Comparison of ENCODE assay signal across 23 cellular contexts in the genomic region with DNA sequence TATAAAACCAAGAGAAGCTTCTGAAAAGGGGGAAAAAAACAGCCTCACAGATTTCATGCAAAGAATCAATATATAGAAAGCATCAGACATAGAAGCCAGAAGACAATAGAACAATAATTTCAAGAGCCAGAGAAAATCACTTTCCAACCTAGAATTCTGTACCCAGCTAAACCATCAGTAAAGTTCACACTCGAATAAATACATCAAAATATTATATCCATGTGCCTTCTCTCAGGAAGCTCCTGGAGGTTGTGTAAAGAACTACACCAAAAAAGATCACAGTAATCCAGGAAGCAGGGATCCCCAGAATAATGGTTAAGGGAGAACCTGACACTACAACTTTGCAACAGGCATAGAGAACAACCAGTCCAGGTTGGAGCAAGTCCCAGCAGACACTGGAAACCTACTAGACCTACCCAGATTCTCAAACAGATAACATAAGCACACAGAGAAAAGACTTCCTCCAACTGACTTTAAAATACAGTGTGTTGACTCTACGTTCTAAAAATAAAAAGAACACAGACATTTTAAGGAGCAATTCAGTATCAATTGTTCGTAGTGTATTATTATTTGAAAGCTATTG.
A peak's percentile ranks its signal among the peaks of the same experiment; 100 is the strongest.
DNase-seq lines count a peak whose midpoint lies in the region; ATAC-seq, FAIRE-seq and TF ChIP-seq lines count a peak whose summit lies in the region.
"Had no signal": no experiment of that assay in that cellular context is flagged by ENCODE, and none has a peak within 500 bp of the region (broad histone marks: within the 10 kb centered on the region; RNA-seq: fewer than 3 reads in every experiment).

No MANE protein-coding gene starts in this region.

- no peaks in the 10 kb centered on the region for H3K9me1 ChIP-seq in keratinocyte (ENCODE audit: control insufficient read depth, extremely low read depth, insufficient read depth, low read length)

- CTCF ChIA-PET in HCT116 (lab: Charles Lee) (interaction anchor here (0.8 kb wide), 1 partner anchor 9 kb away, joined by 3 read pairs; no protein-coding TSS in a partner anchor), WTC11 (lab: Charles Lee) (interaction anchor here (1.0 to 1.4 kb wide), 4 partner anchors 16 to 91 kb away, joined by 3 to 5 read pairs (median 4); no protein-coding TSS in a partner anchor)
- CTCF ChIA-PET in activated CD4-positive, alpha-beta memory T cell treated with anti-CD3 and anti-CD28 coated beads for 36 hours (lab: Charles Lee) = no interaction called here

- H2AFZ ChIP-seq in HCT116 (ENCODE audit: low read depth, low read length, poor library complexity, severe bottlenecking) (no peak overlapping the region), keratinocyte (ENCODE audit: control insufficient read depth, low read length) (no peak overlapping the region)

- H3K36me3 Mint-ChIP-seq in WTC11 = no peaks in the 10 kb centered on the region
- no peaks in the 10 kb centered on the region for H3K36me3 Mint-ChIP-seq in activated CD4-positive, alpha-beta memory T cell treated with anti-CD3 and anti-CD28 coated beads for 36 hours
- H3K36me3 Mint-ChIP-seq: immature natural killer cell; natural killer cell treated with Interleukin-12 subunit alpha and Interleukin-12 subunit beta and Interleukin-15 and Interleukin-18, amount 100 ng/mL, for 72 hours had no signal

- no peak for TF ChIP-seq POLR2A in HCT116 (IDR thresholded peaks at IDR 0.05; ENCODE audit: borderline replicate concordance, extremely low read depth, insufficient read depth, insufficient read length)

- TF ChIP-seq RAD21 in HCT116 (IDR thresholded peaks at IDR 0.05; ENCODE audit: low read depth) = no peak

- peaks cover 6% of the 10 kb centered on the region for H3K4me1 Mint-ChIP-seq in WTC11
- no peaks in the 10 kb centered on the region for H3K4me1 Mint-ChIP-seq in activated CD4-positive, alpha-beta memory T cell treated with anti-CD3 and anti-CD28 coated beads for 36 hours (ENCODE audit: low read depth)
- H3K4me1 Mint-ChIP-seq: immature natural killer cell had no signal

- POLR2A ChIA-PET in HCT116 (lab: Charles Lee) (no interaction called here), WTC11 (lab: Charles Lee) (no interaction called here)
- POLR2A ChIA-PET in activated CD4-positive, alpha-beta memory T cell treated with anti-CD3 and anti-CD28 coated beads for 36 hours (lab: Charles Lee) = no interaction called here

- TF ChIP-seq CTCF in HCT116 (IDR thresholded peaks at IDR 0.05 in 2 of 3, conservative IDR thresholded peaks at IDR 0.05 in 1 of 3; ENCODE audit: borderline replicate concordance in 1 of 3, insufficient read depth in 1 of 3, low read depth in 2 of 3, low read length in 2 of 3) (peak in 1 of 3 experiments; percentile 22; a peak in 1 of 6 replicates), WTC11 (IDR thresholded peaks at IDR 0.05) (no peak), keratinocyte (optimal IDR thresholded peaks at IDR 0.05 in 1 of 3, IDR thresholded peaks at IDR 0.05 in 1 of 3, conservative IDR thresholded peaks at IDR 0.05 in 1 of 3; ENCODE audit: extremely low read depth in 1 of 3, insufficient read depth in 2 of 3, low read length in 3 of 3) (peak in 2 of 3 experiments; percentile 17 to 26)

- BruUV-seq in HCT116 (replicated peaks; lab: Mats Ljungman, UMichigan) = no TSS peak

- no peaks in the 10 kb centered on the region for H3K36me3 ChIP-seq in HCT116 (ENCODE audit: control insufficient read depth in 1 of 2, insufficient read depth in 2 of 2, low read length in 2 of 2)
- H3K36me3 ChIP-seq in keratinocyte (ENCODE audit: control insufficient read depth in 2 of 2, extremely low read depth in 1 of 2, insufficient read depth in 2 of 2, low read length in 2 of 2) = no peaks in the 10 kb centered on the region
- H3K36me3 ChIP-seq: ascending aorta, HAP-1, SJSA1, tibial nerve had no signal

- RAD21 ChIA-PET in HCT116 (lab: Charles Lee; ENCODE audit: low non-redundant PET in 1 of 2, low total read pairs in 2 of 2, uncharacterized antibody in 2 of 2, unreplicated experiment in 2 of 2) = no interaction called here

- H4K20me1 ChIP-seq in HCT116 (ENCODE audit: insufficient read depth) = no peaks in the 10 kb centered on the region
- H4K20me1 ChIP-seq in keratinocyte (ENCODE audit: control insufficient read depth, extremely low read depth, insufficient read depth, low read length) = no peaks in the 10 kb centered on the region

- H3K27ac ChIP-seq in HCT116 (ENCODE audit: low read depth, low read length) (no peak overlapping the region), keratinocyte (ENCODE audit: control insufficient read depth, insufficient read depth, low read length) (no peak overlapping the region)
- H3K27ac ChIP-seq: ascending aorta, SJSA1, tibial nerve had no signal

- H3K4me3 Mint-ChIP-seq in WTC11 = no peak overlapping the region
- H3K4me3 Mint-ChIP-seq in activated CD4-positive, alpha-beta memory T cell treated with anti-CD3 and anti-CD28 coated beads for 36 hours = no peak overlapping the region
- H3K4me3 Mint-ChIP-seq: activated naive CD4-positive, alpha-beta T cell treated with anti-CD3 and anti-CD28 coated beads for 36 hours; immature natural killer cell; natural killer cell treated with Interleukin-12 subunit alpha and Interleukin-12 subunit beta and Interleukin-15 and Interleukin-18, amount 100 ng/mL, for 72 hours had no signal

- H3K79me2 ChIP-seq in HCT116 (ENCODE audit: insufficient read depth, low read length) (no peaks in the 10 kb centered on the region), keratinocyte (ENCODE audit: control insufficient read depth, insufficient read depth, low read length) (no peaks in the 10 kb centered on the region)

- H3K9me3 Mint-ChIP-seq in WTC11 = peaks cover 8% of the 10 kb centered on the region
- H3K9me3 Mint-ChIP-seq in activated CD4-positive, alpha-beta memory T cell treated with anti-CD3 and anti-CD28 coated beads for 36 hours = no peaks in the 10 kb centered on the region
- H3K9me3 Mint-ChIP-seq: activated naive CD4-positive, alpha-beta T cell treated with anti-CD3 and anti-CD28 coated beads for 36 hours; immature natural killer cell; natural killer cell treated with Interleukin-12 subunit alpha and Interleukin-12 subunit beta and Interleukin-15 and Interleukin-18, amount 100 ng/mL, for 72 hours had no signal

- no peak for FAIRE-seq in keratinocyte (lab: Jason Lieb, UNC)

- no peak overlapping the region for H3K4me3 ChIP-seq in HCT116 (replicated peaks in 1 of 2; ENCODE audit: low read depth in 1 of 2, low read length in 2 of 2)
- no peak overlapping the region for H3K4me3 ChIP-seq in keratinocyte (ENCODE audit: control insufficient read depth in 2 of 3, extremely low read depth in 1 of 3, insufficient read depth in 2 of 3, low read depth in 1 of 3, low read length in 3 of 3)
- H3K4me3 ChIP-seq: ascending aorta, HAP-1, SJSA1, tibial nerve had no signal

- no peak overlapping the region for H3K9ac ChIP-seq in HCT116 (ENCODE audit: low read length)
- no peak overlapping the region for H3K9ac ChIP-seq in keratinocyte (ENCODE audit: control insufficient read depth, extremely low read depth, insufficient read depth, low read length)

- H3K4me2 ChIP-seq in HCT116 (ENCODE audit: low read length) (no peak overlapping the region), keratinocyte (ENCODE audit: control insufficient read depth, extremely low read depth, insufficient read depth, low read depth, low read length) (no peak overlapping the region)

- dilution Hi-C loops in keratinocyte (cut with MboI; ENCODE audit: extremely low pct_ligation_motif_present, low sequenced_read_pairs) = no loop called here

- H3K9me2 ChIP-seq in HCT116 (ENCODE audit: insufficient read depth) = no peaks in the 10 kb centered on the region

- H3K4me1 ChIP-seq in HCT116 (ENCODE audit: control insufficient read depth in 1 of 2, insufficient read depth in 2 of 2, low read length in 2 of 2) (no peaks in the 10 kb centered on the region), keratinocyte (ENCODE audit: control insufficient read depth, extremely low read depth, insufficient read depth, low read length) (no peaks in the 10 kb centered on the region)
- H3K4me1 ChIP-seq: ascending aorta, HAP-1, SJSA1, tibial nerve had no signal

- no peaks in the 10 kb centered on the region for H3K27me3 Mint-ChIP-seq in WTC11 (ENCODE audit: low read depth)
- H3K27me3 Mint-ChIP-seq in activated CD4-positive, alpha-beta memory T cell treated with anti-CD3 and anti-CD28 coated beads for 36 hours = peaks cover 5% of the 10 kb centered on the region

- no peak overlapping the region for H3K27ac Mint-ChIP-seq in WTC11
- no peak overlapping the region for H3K27ac Mint-ChIP-seq in activated CD4-positive, alpha-beta memory T cell treated with anti-CD3 and anti-CD28 coated beads for 36 hours
- H3K27ac Mint-ChIP-seq: activated naive CD4-positive, alpha-beta T cell treated with anti-CD3 and anti-CD28 coated beads for 36 hours; immature natural killer cell; natural killer cell treated with Interleukin-12 subunit alpha and Interleukin-12 subunit beta and Interleukin-15 and Interleukin-18, amount 100 ng/mL, for 72 hours had no signal

- peak; percentile 15 for DNase-seq in CD1c-positive myeloid dendritic cell (ENCODE audit: extremely low spot score)
- DNase-seq in HCT116 (ENCODE audit: low read depth, low spot score) = no peak
- DNase-seq in WTC11 (ENCODE audit: low spot score) = no peak
- DNase-seq in keratinocyte (ENCODE audit: low read depth, low spot score) = no peak
- no peak for DNase-seq in activated CD4-positive, alpha-beta memory T cell treated with anti-CD3 and anti-CD28 coated beads for 36 hours
- no peak for DNase-seq in iPS-NIHi7 (ENCODE audit: extremely low spot score)
- DNase-seq in NCI-H226 = no peak
- DNase-seq: activated CD4-positive, alpha-beta T cell treated with anti-CD3 and anti-CD28 coated beads for 48 hours; activated naive CD4-positive, alpha-beta T cell treated with anti-CD3 and anti-CD28 coated beads for 36 hours; activated T-cell treated with anti-CD3 and anti-CD28 coated beads for 4 hours; erythroblast; immature natural killer cell; MM.1S; NCI-H2029; NCI-H510A treated with DMSO at 0.1 percent for 48 hours; stimulated activated CD4-positive, alpha-beta T cell treated with anti-CD3 and anti-CD28 coated beads, Interleukin-15, amount 100 ng/mL, for 24 hours; stimulated activated naive CD4-positive, alpha-beta T cell had no signal

- ATAC-seq in HCT116 (peak; percentile 63; the same call in 1 of the 2 replicates), WTC11 (peak; percentile 39; the same call in 1 of the 2 replicates), HG03521 (IDR thresholded peaks at IDR 0.05; ENCODE audit: unreplicated experiment) (no peak)
- ATAC-seq: natural killer cell treated with Interleukin-12 subunit alpha and Interleukin-12 subunit beta and Interleukin-15 and Interleukin-18, amount 100 ng/mL, for 72 hours had no signal

- intact Hi-C loops in HCT116 (cut with micrococcal nuclease) = no loop called here
- intact Hi-C loops in activated CD4-positive, alpha-beta memory T cell treated with anti-CD3 and anti-CD28 coated beads for 36 hours (cut with micrococcal nuclease) = no loop called here

- H3K9me3 ChIP-seq in HCT116 (ENCODE audit: control insufficient read depth in 1 of 2, insufficient read depth in 1 of 2, low read depth in 1 of 2, low read length in 2 of 2) (no peaks in the 10 kb centered on the region), keratinocyte (ENCODE audit: control insufficient read depth, low read depth, low read length) (no peaks in the 10 kb centered on the region)
- H3K9me3 ChIP-seq: ascending aorta, HAP-1, SJSA1, tibial nerve had no signal

- peaks cover 28% of the 10 kb centered on the region for H3K27me3 ChIP-seq in HCT116 (ENCODE audit: insufficient read depth, low read length)
- no peaks in the 10 kb centered on the region for H3K27me3 ChIP-seq in keratinocyte (ENCODE audit: control insufficient read depth, extremely low read depth, insufficient read depth, low read length)
- H3K27me3 ChIP-seq: ascending aorta, SJSA1, tibial nerve had no signal
